In genomic region chr17:55609737-55610201, GRCh38 we compare ENCODE assay signal across 15 cellular contexts.
DNase-seq lines count a peak whose midpoint lies in the region; ATAC-seq and TF ChIP-seq lines count a peak whose summit lies in the region.
"Had no signal": no experiment of that assay in that cellular context is flagged by ENCODE, and none has a peak within 500 bp of the region (broad histone marks: within the 10 kb centered on the region; RNA-seq: fewer than 3 reads in every experiment).

No MANE protein-coding gene starts in this region.

- no peak overlapping the region for H3K4me3 ChIP-seq in right atrium auricular region
- H3K4me3 ChIP-seq in aorta (ENCODE audit: low read length in 2 of 2): no peak overlapping the region

- H3K4me3 Mint-ChIP-seq in nephron progenitor cell: no peak overlapping the region
- H3K4me3 Mint-ChIP-seq: naive thymus-derived CD4-positive, alpha-beta T cell had no signal

- no peaks in the 10 kb centered on the region for H3K27me3 ChIP-seq in right atrium auricular region
- no peaks in the 10 kb centered on the region for H3K27me3 ChIP-seq in aorta (ENCODE audit: control insufficient read depth in 1 of 2, insufficient read depth in 2 of 2, low read length in 1 of 2)

- H3K4me1 ChIP-seq in right atrium auricular region (peaks cover 0 to 8% of the 10 kb centered on the region in 2 donors), aorta (ENCODE audit: control insufficient read depth in 1 of 2, insufficient read depth in 2 of 2, low read length in 2 of 2) (no peaks in the 10 kb centered on the region)

- H3K27ac Mint-ChIP-seq in nephron progenitor cell: peak overlapping the region; percentile 2
- H3K27ac Mint-ChIP-seq: naive thymus-derived CD4-positive, alpha-beta T cell had no signal

- peaks cover 40% of the 10 kb centered on the region for H3K4me1 Mint-ChIP-seq in nephron progenitor cell

- H3K36me3 ChIP-seq in right atrium auricular region: no peaks in the 10 kb centered on the region
- no peaks in the 10 kb centered on the region for H3K36me3 ChIP-seq in aorta (ENCODE audit: control insufficient read depth in 1 of 2, insufficient read depth in 2 of 2, low read length in 1 of 2)

- no peaks in the 10 kb centered on the region for H3K9me3 ChIP-seq in right atrium auricular region
- H3K9me3 ChIP-seq in aorta (ENCODE audit: control insufficient read depth, low read length): no peaks in the 10 kb centered on the region

- H3K9me3 Mint-ChIP-seq in nephron progenitor cell: no peaks in the 10 kb centered on the region
- H3K9me3 Mint-ChIP-seq: naive thymus-derived CD4-positive, alpha-beta T cell had no signal

- 78 to 82% methylated on average over 3 of the region's 3 CpGs for WGBS in aorta, 2 donors

- H3K36me3 Mint-ChIP-seq in nephron progenitor cell (ENCODE audit: low read depth): no peaks in the 10 kb centered on the region
- H3K36me3 Mint-ChIP-seq: naive thymus-derived CD4-positive, alpha-beta T cell had no signal

- H3K27me3 Mint-ChIP-seq in nephron progenitor cell (ENCODE audit: low read depth, poor library complexity): peaks cover 10% of the 10 kb centered on the region

- no peak for TF ChIP-seq CTCF in right atrium auricular region (IDR thresholded peaks at IDR 0.05)
- TF ChIP-seq CTCF in nephron progenitor cell (IDR thresholded peaks at IDR 0.05): no peak

- ATAC-seq in Right ventricle myocardium inferior (peak; percentile 84), aorta (ENCODE audit: low FRiP score) (peak; percentile 62)
- ATAC-seq: naive thymus-derived CD4-positive, alpha-beta T cell had no signal

- DNase-seq in Right ventricle myocardium inferior (ENCODE audit: missing footprints) (no peak), right atrium auricular region (ENCODE audit: low spot score) (no peak), fibroblast of peridontal ligament (ENCODE audit: extremely low read depth) (peak; percentile 73), nephron progenitor cell (no peak), aorta (peak in 1 of 2 donors; percentile 48), T1000 (lab: John Stamatoyannopoulos, UW) (no peak), NCI-H510A treated with DMSO at 0.1 percent for 48 hours (lab: John Stamatoyannopoulos, UW) (no peak)
- no peak for DNase-seq in activated CD8-positive, alpha-beta memory T cell treated with anti-CD3 and anti-CD28 coated beads for 24 hours
- DNase-seq: 8988T; DMS 273 treated with DMSO at 0.1 percent for 48 hours; Karpas-422; naive thymus-derived CD4-positive, alpha-beta T cell; NCI-H2171 treated with DMSO at 0.1 percent for 48 hours; stimulated activated CD4-positive, alpha-beta T cell treated with anti-CD3 and anti-CD28 coated beads, Interleukin-1b, Interleukin-23, amount 100 ng/mL, for 48 hours; stimulated activated naive CD4-positive, alpha-beta T cell treated with Interleukin-2 at 50 U/mL for 16 hours had no signal

- intact Hi-C loops in Right ventricle myocardium inferior (cut with DNase I): no loop called here
- intact Hi-C loops in aorta (cut with DNase I): no loop called here

- H3K27ac ChIP-seq in right atrium auricular region (peak overlapping the region in 1 of 2 donors; percentile 21), aorta (ENCODE audit: low read depth in 1 of 2, low read length in 2 of 2) (no peak overlapping the region)
